In genomic region chr10:132180736-132181135, GRCh38 we compare ENCODE assay signal across 20 cellular contexts. TPM values are rescaled to one million over a fixed set of nuclear protein-coding genes. Genes with fewer than 3 reads are reported as not detected.
DNase-seq lines count a peak whose midpoint lies in the region; ATAC-seq, FAIRE-seq and TF ChIP-seq lines count a peak whose summit lies in the region.
"Had no signal": no experiment of that assay in that cellular context is flagged by ENCODE, and none has a peak within 500 bp of the region (broad histone marks: within the 10 kb centered on the region; RNA-seq: fewer than 3 reads in every experiment).

No MANE protein-coding gene starts in this region.

- RAD21 ChIA-PET in GM12878 (lab: Charles Lee; ENCODE audit: unreplicated experiment) = no interaction called here

- peaks cover 23% of the 10 kb centered on the region for H3K4me1 Mint-ChIP-seq in neural crest cell
- no peaks in the 10 kb centered on the region for H3K4me1 Mint-ChIP-seq in activated CD4-positive, alpha-beta T cell treated with anti-CD3 and anti-CD28 coated beads for 36 hours

- TF ChIP-seq EP300 in HepG2 (IDR thresholded peaks at IDR 0.05; ENCODE audit: low read depth in 2 of 2, low read length in 2 of 2) (no peak), HepG2 (CRISPR knock-in tag; IDR thresholded peaks at IDR 0.05; ENCODE audit: borderline replicate concordance) (no peak), GM12878 (IDR thresholded peaks at IDR 0.05; ENCODE audit: borderline replicate concordance in 1 of 2, control insufficient read depth in 1 of 2, low read depth in 2 of 2, low read length in 2 of 2) (no peak), stomach (IDR thresholded peaks at IDR 0.05) (no peak)

- peaks cover 80% of the 10 kb centered on the region for H3K27me3 Mint-ChIP-seq in neural crest cell (ENCODE audit: low read depth)
- H3K27me3 Mint-ChIP-seq in activated CD4-positive, alpha-beta T cell treated with anti-CD3 and anti-CD28 coated beads for 36 hours = peaks cover 37% of the 10 kb centered on the region

- no peaks in the 10 kb centered on the region for H3K9me3 Mint-ChIP-seq in neural crest cell
- H3K9me3 Mint-ChIP-seq in activated CD4-positive, alpha-beta T cell treated with anti-CD3 and anti-CD28 coated beads for 36 hours (ENCODE audit: low read depth) = no peaks in the 10 kb centered on the region
- H3K9me3 Mint-ChIP-seq: CD8-positive, alpha-beta T cell; GM23338; IgD-negative memory B cell had no signal

- peaks cover 2 to 44% of the 10 kb centered on the region in 2 experiments; a peak in 4 of 5 replicates for H3K27me3 ChIP-seq in HepG2 (ENCODE audit: control insufficient read depth in 1 of 2, insufficient read depth in 2 of 2, low read length in 2 of 2)
- peaks cover 0 to 12% of the 10 kb centered on the region in 2 donors for H3K27me3 ChIP-seq in right lobe of liver
- no peaks in the 10 kb centered on the region for H3K27me3 ChIP-seq in GM12878 (replicated peaks in 1 of 2; ENCODE audit: control insufficient read depth in 2 of 2, insufficient read depth in 2 of 2, low read length in 1 of 2)
- H3K27me3 ChIP-seq in stomach = peaks cover 2 to 78% (median 47%) of the 10 kb centered on the region in 3 donors

- TF ChIP-seq RAD21 in HepG2 (CRISPR knock-in tag; IDR thresholded peaks at IDR 0.05) (no peak), GM12878 (IDR thresholded peaks at IDR 0.05; ENCODE audit: insufficient read depth, low read depth, low read length) (no peak)

- H3K27ac ChIP-seq in HepG2 (ENCODE audit: extremely low read length, insufficient read depth, low read length) (no peak overlapping the region), right lobe of liver (no peak overlapping the region), GM12878 (ENCODE audit: control insufficient read depth, insufficient read depth) (no peak overlapping the region), stomach (no peak overlapping the region)
- H3K27ac ChIP-seq: BLaER1 treated with 17β-estradiol and CSF1 and Interleukin-3, amounts not matched to agents 10 nM and 100 nM; HL-60 had no signal

- peak overlapping the region; percentile 60 for H3K27ac Mint-ChIP-seq in neural crest cell (ENCODE audit: unreplicated experiment)
- no peak overlapping the region for H3K27ac Mint-ChIP-seq in activated CD4-positive, alpha-beta T cell treated with anti-CD3 and anti-CD28 coated beads for 36 hours
- H3K27ac Mint-ChIP-seq: B cell; CD8-positive, alpha-beta T cell; GM23338; IgD-negative memory B cell had no signal

- CTCF ChIA-PET in HepG2 (lab: Yijun Ruan, JAX; ENCODE audit: low intra/inter-chr PET ratio, low total read pairs) = no interaction called here
- CTCF ChIA-PET in GM12878 (lab: Yijun Ruan, JAX) = interaction anchor here (0.6 kb wide), 1 partner anchor 115 kb away, joined by 3 read pairs; the partner anchor contains the start of gene JAKMIP3
- CTCF ChIA-PET in activated CD4-positive, alpha-beta T cell treated with anti-CD3 and anti-CD28 coated beads for 36 hours (lab: Charles Lee) = no interaction called here

- intact Hi-C loops in HepG2 (cut with micrococcal nuclease; ENCODE audit: unreplicated experiment) = no loop called here
- intact Hi-C loops in right lobe of liver (cut with DNase I) = no loop called here
- intact Hi-C loops in GM12878 (cut with micrococcal nuclease; ENCODE audit: unreplicated experiment) = no loop called here
- intact Hi-C loops in activated CD4-positive, alpha-beta T cell treated with anti-CD3 and anti-CD28 coated beads for 36 hours (cut with DNase I, micrococcal nuclease) = no loop called here
- intact Hi-C loops in stomach (cut with DNase I; ENCODE audit: low total_unique reads) = no loop called here

- H3K4me3 Mint-ChIP-seq in neural crest cell = peak overlapping the region; percentile 14
- no peak overlapping the region for H3K4me3 Mint-ChIP-seq in activated CD4-positive, alpha-beta T cell treated with anti-CD3 and anti-CD28 coated beads for 36 hours
- H3K4me3 Mint-ChIP-seq: B cell; CD8-positive, alpha-beta T cell; GM23338; IgD-negative memory B cell had no signal

- TF ChIP-seq CTCF in HepG2 (CRISPR knock-in tag; IDR thresholded peaks at IDR 0.05) = no peak
- TF ChIP-seq CTCF in right lobe of liver (IDR thresholded peaks at IDR 0.05) = no peak
- no peak for TF ChIP-seq CTCF in GM12878 (IDR thresholded peaks at IDR 0.05 in 2 of 3, conservative IDR thresholded peaks at IDR 0.05 in 1 of 3; ENCODE audit: control insufficient read depth in 2 of 3, extremely low read depth in 1 of 3, insufficient read depth in 1 of 3, low read depth in 3 of 3, low read length in 3 of 3)
- no peak for TF ChIP-seq CTCF in neural crest cell (conservative IDR thresholded peaks at IDR 0.05)
- no peak for TF ChIP-seq CTCF in stomach (IDR thresholded peaks at IDR 0.05)

- WGBS in HepG2 (ENCODE audit: low lambda C conversion rate) = 72% methylated on average over 14 of the region's 14 CpGs
- WGBS in right lobe of liver (ENCODE audit: insufficient coverage, low coverage, low lambda C conversion rate, missing lambda C conversion rate) = 66% methylated on average over 9 of the region's 14 CpGs
- WGBS in GM12878 (ENCODE audit: insufficient coverage, insufficient replicate concordance, low lambda C conversion rate, missing lambda C conversion rate) = 70% methylated on average over 10 of the region's 14 CpGs
- WGBS in stomach, 5 donors = 48 to 74% (median 61%) methylated on average over 11 to 14 of the region's 14 CpGs

- H2AFZ ChIP-seq in HepG2 (ENCODE audit: low read length) (no peak overlapping the region), GM12878 (ENCODE audit: control insufficient read depth, low read depth, low read length) (no peak overlapping the region)
- H2AFZ ChIP-seq: GM23338 had no signal

- ATAC-seq in HepG2 (no peak), right lobe of liver (no peak), GM12878 (no peak), left lobe of liver (no peak)
- no peak for ATAC-seq in activated CD4-positive, alpha-beta T cell treated with anti-CD3 and anti-CD28 coated beads for 36 hours
- ATAC-seq: CD8-positive, alpha-beta T cell; GM23338; HCT116 had no signal

- no peaks in the 10 kb centered on the region for H3K36me3 ChIP-seq in HepG2 (replicated peaks in 1 of 2; ENCODE audit: control insufficient read depth in 1 of 2, insufficient read depth in 2 of 2, low read length in 2 of 2)
- no peaks in the 10 kb centered on the region for H3K36me3 ChIP-seq in right lobe of liver
- H3K36me3 ChIP-seq in GM12878 (ENCODE audit: control insufficient read depth in 2 of 2, insufficient read depth in 2 of 2, low read length in 1 of 2) = no peaks in the 10 kb centered on the region
- H3K36me3 ChIP-seq in stomach = no peaks in the 10 kb centered on the region
- H3K36me3 ChIP-seq: BLaER1 treated with 17β-estradiol and CSF1 and Interleukin-3, amounts not matched to agents 10 nM and 100 nM had no signal

- DNase-seq in HepG2 (ENCODE audit: low spot score) (no peak), right lobe of liver (no peak), GM12878 (ENCODE audit: low read depth, low spot score) (no peak), neural crest cell (ENCODE audit: low read depth, low spot score) (no peak), left lobe of liver (ENCODE audit: low spot score) (no peak), stomach (no peak)
- no peak for DNase-seq in activated CD4-positive, alpha-beta T cell treated with anti-CD3 and anti-CD28 coated beads for 36 hours
- DNase-seq: Calu3; CD8-positive, alpha-beta T cell; DMS79 treated with DMSO at 0.1 percent for 48 hours; GF-D8; KBM-7 had no signal

- no peak overlapping the region for H3K9ac ChIP-seq in HepG2 (ENCODE audit: insufficient read depth, low read depth, low read length)
- no peak overlapping the region for H3K9ac ChIP-seq in GM12878 (ENCODE audit: control insufficient read depth, insufficient read depth, low read length)
- H3K9ac ChIP-seq: BLaER1 treated with 17β-estradiol and CSF1 and Interleukin-3, amounts not matched to agents 10 nM and 100 nM had no signal

- no peaks in the 10 kb centered on the region for H3K79me2 ChIP-seq in HepG2 (ENCODE audit: insufficient read depth, low read length)
- no peaks in the 10 kb centered on the region for H3K79me2 ChIP-seq in GM12878 (ENCODE audit: control insufficient read depth, insufficient read depth, low read length)

- no TSS peak for BruUV-seq in HepG2 (replicated peaks; lab: Mats Ljungman, UMichigan)
- no TSS peak for BruUV-seq in GM12878 (replicated peaks; lab: Mats Ljungman, UMichigan)

- in situ Hi-C loops in HepG2 (cut with HindIII; ENCODE audit: extremely low pct_ligation_motif_present, low pct_unique_long_range_greater_than_20kb) = no loop called here
- in situ Hi-C loops in GM12878 (cut with MboI) = no loop called here

- POLR2A ChIA-PET in HepG2 (lab: Yijun Ruan, JAX) = no interaction called here
- POLR2A ChIA-PET in GM12878 (lab: Charles Lee) = no interaction called here
- POLR2A ChIA-PET in activated CD4-positive, alpha-beta T cell treated with anti-CD3 and anti-CD28 coated beads for 36 hours (lab: Charles Lee) = no interaction called here

- H4K20me1 ChIP-seq in HepG2 (ENCODE audit: insufficient read depth, low read length) (peaks cover 4% of the 10 kb centered on the region), GM12878 (ENCODE audit: control insufficient read depth, insufficient read depth) (no peaks in the 10 kb centered on the region)

- H3K9me3 ChIP-seq in HepG2 (ENCODE audit: low read length) = no peaks in the 10 kb centered on the region
- H3K9me3 ChIP-seq in right lobe of liver = no peaks in the 10 kb centered on the region
- H3K9me3 ChIP-seq in GM12878 (replicated peaks; ENCODE audit: control insufficient read depth, insufficient read depth, low read length) = no peaks in the 10 kb centered on the region
- no peaks in the 10 kb centered on the region for H3K9me3 ChIP-seq in stomach
- H3K9me3 ChIP-seq: BLaER1 treated with 17β-estradiol and CSF1 and Interleukin-3, amounts not matched to agents 10 nM and 100 nM had no signal

- SMC1A ChIA-PET in GM12878 (lab: Charles Lee; ENCODE audit: uncharacterized antibody, unreplicated experiment) = no interaction called here

- TF ChIP-seq POLR2A in HepG2 (IDR thresholded peaks at IDR 0.05; ENCODE audit: insufficient read depth in 1 of 2, low read depth in 2 of 2, low read length in 2 of 2) (no peak), right lobe of liver (IDR thresholded peaks at IDR 0.05) (no peak), GM12878 (IDR thresholded peaks at IDR 0.05; ENCODE audit: low read depth, low read length) (no peak), stomach (IDR thresholded peaks at IDR 0.05) (no peak)

- FAIRE-seq in HepG2 (lab: Jason Lieb, UNC) (no peak), GM12878 (lab: Jason Lieb, UNC) (no peak)
- FAIRE-seq: GM19239 had no signal

- H3K36me3 Mint-ChIP-seq in neural crest cell (ENCODE audit: low read depth) = no peaks in the 10 kb centered on the region
- no peaks in the 10 kb centered on the region for H3K36me3 Mint-ChIP-seq in activated CD4-positive, alpha-beta T cell treated with anti-CD3 and anti-CD28 coated beads for 36 hours (ENCODE audit: low read depth)
- H3K36me3 Mint-ChIP-seq: CD8-positive, alpha-beta T cell had no signal

- H3K4me2 ChIP-seq in HepG2 (ENCODE audit: low read depth, low read length) (no peak overlapping the region), GM12878 (ENCODE audit: control insufficient read depth, insufficient read depth) (no peak overlapping the region)
- H3K4me2 ChIP-seq: GM23338 had no signal

- H3K4me1 ChIP-seq in HepG2 (ENCODE audit: insufficient read depth, low read length) = peaks cover 69% of the 10 kb centered on the region
- H3K4me1 ChIP-seq in right lobe of liver = peaks cover 0 to 7% (median 0%) of the 10 kb centered on the region in 4 donors
- no peaks in the 10 kb centered on the region for H3K4me1 ChIP-seq in GM12878 (ENCODE audit: control insufficient read depth, insufficient read depth, low read length)
- peaks cover 4 to 14% (median 8%) of the 10 kb centered on the region in 4 donors for H3K4me1 ChIP-seq in stomach

- H3K4me3 ChIP-seq in HepG2 (replicated peaks in 1 of 3; ENCODE audit: insufficient read depth in 1 of 3, low read depth in 2 of 3, low read length in 3 of 3) (no peak overlapping the region), right lobe of liver (no peak overlapping the region), GM12878 (no peak overlapping the region), stomach (no peak overlapping the region)
- H3K4me3 ChIP-seq: BLaER1 treated with 17β-estradiol and CSF1 and Interleukin-3, amounts not matched to agents 10 nM and 100 nM; GM23338 had no signal

RNA-seq across cellular contexts. Expression of gene DPYSL4, which starts 6.0 kb away (rescaled TPM):
- total RNA-seq in HepG2 (2016; rRNA removed; fragmentation: Illumina TruSeq; extraction: Trizol) (0.38 and 0.84 TPM in 2 replicates), right lobe of liver (under 1 TPM in 3 of 6 experiments, not detected in 3; 0.24 to 0.31 (median 0.25) TPM), GM12878 (2014; rRNA removed) (not detected in 2 replicates), GM12878 (2014; rRNA removed; fragmentation: Illumina TruSeq; extraction: Trizol) (not detected in 2 replicates), GM12878 (2021) (0.16 and 0.21 TPM in 2 replicates), neural crest cell (145 and 155 TPM in 2 replicates), left lobe of liver (0.08 TPM), stomach (1 to 10 TPM in 1 of 5 donors, under 1 TPM in 1, not detected in 3; 0.43 to 2.0 TPM)
- 0.30 and 0.53 TPM in 2 replicates for total RNA-seq in HepG2 (2016; cell fraction: cytosol; rRNA removed; fragmentation: Illumina TruSeq; extraction: Trizol; ENCODE audit: low read depth)
- 0.28 and 0.67 TPM in 2 replicates for total RNA-seq in HepG2 (2016; cell fraction: insoluble cytoplasmic fraction; rRNA removed; fragmentation: Illumina TruSeq; extraction: Trizol)
- total RNA-seq in HepG2 (2016; cell fraction: membrane; rRNA removed; fragmentation: Illumina TruSeq; extraction: Trizol) = 0.65 and 0.72 TPM in 2 replicates
- total RNA-seq in HepG2 (2016; cell fraction: nucleus; rRNA removed; fragmentation: Illumina TruSeq; extraction: Trizol) = 0.25 and 0.85 TPM in 2 replicates
- polyA plus RNA-seq in HepG2 (2011; rRNA removed) (1.2 and 2.1 TPM in 2 replicates), GM12878 (2011; rRNA removed) (not detected in 2 replicates), GM12878 (2014; fragmentation: Illumina TruSeq; extraction: Trizol) (not detected in 2 replicates), GM12878 (2014; fragmentation: Nextera tagmentation; extraction: Ambion mirVana) (not detected), GM12878 (2014; rRNA removed) (0.42 TPM in 1 of 2 replicates, not detected in the other), GM12878 (2016; fragmentation: Nextera tagmentation; extraction: Ambion mirVana) (under 1 TPM in 1 of 2 experiments, not detected in 1; 0.10 TPM), stomach (1 to 10 TPM in 1 of 3 donors, under 1 TPM in 2; 0.63 to 1.7 (median 0.68) TPM)
- polyA plus RNA-seq in HepG2 (2011; cell fraction: cytosol; rRNA removed) = 0.87 and 0.98 TPM in 2 replicates
- polyA plus RNA-seq in HepG2 (2011; cell fraction: nucleus; rRNA removed) = 6.5 and 9.7 TPM in 2 replicates
- polyA plus RNA-seq in HepG2 (2012) = 0.76 and 1.7 TPM in 2 replicates
- polyA plus RNA-seq in HepG2 (2016; cell fraction: cytosol; fragmentation: Illumina TruSeq; extraction: Trizol; ENCODE audit: low read depth) = 0.43 and 0.57 TPM in 2 replicates
- polyA plus RNA-seq in HepG2 (2016; cell fraction: insoluble cytoplasmic fraction; fragmentation: Illumina TruSeq; extraction: Trizol; ENCODE audit: low read depth) = 0.42 and 0.70 TPM in 2 replicates
- 0.53 and 0.62 TPM in 2 replicates for polyA plus RNA-seq in HepG2 (2016; cell fraction: membrane; fragmentation: Illumina TruSeq; extraction: Trizol; ENCODE audit: low read depth)
- polyA plus RNA-seq in HepG2 (2016; cell fraction: nucleus; fragmentation: Illumina TruSeq; extraction: Trizol; ENCODE audit: insufficient read depth, low read depth) = 1.1 and 1.7 TPM in 2 replicates
- polyA minus RNA-seq in HepG2 (2011; rRNA and poly(A)+ RNA removed; ENCODE audit: low replicate concordance) = 0.07 and 2.3 TPM in 2 replicates
- 1.1 and 1.6 TPM in 2 replicates for polyA minus RNA-seq in HepG2 (2011; cell fraction: cytosol; rRNA and poly(A)+ RNA removed)
- 1.2 TPM in 2 replicates for polyA minus RNA-seq in HepG2 (2011; cell fraction: nucleus; rRNA and poly(A)+ RNA removed)
- total RNA-seq in GM12878 (2013; cell fraction: nucleolus; rRNA removed) = not detected in 2 replicates
- polyA plus RNA-seq in GM12878 (2011; ENCODE audit: low read depth) = 0.46 TPM
- not detected in 2 replicates for polyA plus RNA-seq in GM12878 (2011; cell fraction: cytosol; rRNA removed)
- polyA plus RNA-seq in GM12878 (2011; cell fraction: nucleus; rRNA removed) = not detected in 2 replicates
- 1.1 and 2.0 TPM in 2 replicates for polyA plus RNA-seq in GM12878 (2012)
- not detected in 2 replicates for polyA minus RNA-seq in GM12878 (2011; rRNA and poly(A)+ RNA removed)
- not detected in 2 replicates for polyA minus RNA-seq in GM12878 (2011; cell fraction: cytosol; rRNA and poly(A)+ RNA removed)
- not detected in 2 replicates for polyA minus RNA-seq in GM12878 (2011; cell fraction: nucleus; rRNA and poly(A)+ RNA removed)
- 10 to 100 TPM; 15.0 to 15.2 TPM for total RNA-seq in activated CD4-positive, alpha-beta T cell treated with anti-CD3 and anti-CD28 coated beads for 36 hours
- total RNA-seq: Calu3, HT1080 had no signal
- polyA plus RNA-seq: IgD-negative memory B cell had no signal

Comparison
In these comparisons a context has a peak if more than half of its experiments do, and no peak if none do; other contexts are left out.
1. Of the 75 proteins assayed by ChIP-seq in both HepG2 and GM12878: peak only in HepG2: none; only in GM12878: BCL3 and PBX3; in both: none; in neither: 73.